ENCODE assay signal across 10 cellular contexts in genomic region chr3:142366434-142366833, GRCh38.
DNase-seq lines count a peak whose midpoint lies in the region; ATAC-seq, FAIRE-seq and TF ChIP-seq lines count a peak whose summit lies in the region.
"Had no signal": no experiment of that assay in that cellular context is flagged by ENCODE, and none has a peak within 500 bp of the region (broad histone marks: within the 10 kb centered on the region; RNA-seq: fewer than 3 reads in every experiment).

No MANE protein-coding gene starts in this region.

- no peak for TF ChIP-seq POLR2A in HepG2 (IDR thresholded peaks at IDR 0.05; ENCODE audit: insufficient read depth in 1 of 2, low read depth in 2 of 2, low read length in 2 of 2)

- H3K27me3 ChIP-seq in HepG2 (ENCODE audit: control insufficient read depth in 1 of 2, insufficient read depth in 2 of 2, low read length in 2 of 2), result no peaks in the 10 kb centered on the region

- H3K9me3 Mint-ChIP-seq in activated T-helper 1 cell treated with anti-CD3 and anti-CD28 coated beads, Interleukin-12 subunit alpha, Interleukin-12 subunit beta, Interleukin-2, Interleukin-4 antibody, amounts not matched to agents 30 ng/mL and 10 ng/mL and 1 ng/mL, durations not matched to agents 14 hours and 24 hours and 36 hours, result no peaks in the 10 kb centered on the region
- no peaks in the 10 kb centered on the region for H3K9me3 Mint-ChIP-seq in activated CD4-positive, alpha-beta T cell treated with anti-CD3 and anti-CD28 coated beads, Interleukin-2, amount 10 ng/mL, durations not matched to agents 24 days and 14 days
- H3K9me3 Mint-ChIP-seq: activated naive CD4-positive, alpha-beta T cell treated with anti-CD3 and anti-CD28 coated beads, Interleukin-2, amount 50 U/mL, for 24 hours had no signal

- DNase-seq in DMS53 (lab: John Stamatoyannopoulos, UW) (peak; percentile 26), DMS53 treated with DMSO at 0.1 percent for 48 hours (lab: John Stamatoyannopoulos, UW; ENCODE audit: unreplicated experiment) (no peak), LNCaP clone FGC (ENCODE audit: low read depth) (no peak), T-helper 17 cell (no peak), HepG2 (ENCODE audit: low spot score) (peak; percentile 2), NCI-H146 treated with DMSO at 0.1 percent for 48 hours (lab: John Stamatoyannopoulos, UW; ENCODE audit: unreplicated experiment) (no peak)
- no peak for DNase-seq in activated T-helper 1 cell treated with anti-CD3 and anti-CD28 coated beads, Interleukin-12 subunit alpha, Interleukin-12 subunit beta, Interleukin-2, Interleukin-4 antibody, amounts not matched to agents 30 ng/mL and 10 ng/mL and 1 ng/mL, durations not matched to agents 14 hours and 24 hours and 36 hours (ENCODE audit: low spot score)
- DNase-seq in activated CD4-positive, alpha-beta T cell treated with anti-CD3 and anti-CD28 coated beads, Interleukin-2, amount 10 ng/mL, durations not matched to agents 24 days and 14 days, result no peak
- DNase-seq: NCI-H1048 had no signal

- no peaks in the 10 kb centered on the region for H3K79me2 ChIP-seq in HepG2 (ENCODE audit: insufficient read depth, low read length)

- H3K36me3 Mint-ChIP-seq in T-helper 17 cell (ENCODE audit: low read depth), result peaks cover 3% of the 10 kb centered on the region
- peaks cover 32% of the 10 kb centered on the region for H3K36me3 Mint-ChIP-seq in activated T-helper 1 cell treated with anti-CD3 and anti-CD28 coated beads, Interleukin-12 subunit alpha, Interleukin-12 subunit beta, Interleukin-2, Interleukin-4 antibody, amounts not matched to agents 30 ng/mL and 10 ng/mL and 1 ng/mL, durations not matched to agents 14 hours and 24 hours and 36 hours (ENCODE audit: low read depth)
- H3K36me3 Mint-ChIP-seq in activated CD4-positive, alpha-beta T cell treated with anti-CD3 and anti-CD28 coated beads, Interleukin-2, amount 10 ng/mL, durations not matched to agents 24 days and 14 days (ENCODE audit: low read depth), result peaks cover 42% of the 10 kb centered on the region

- no peaks in the 10 kb centered on the region for H3K27me3 Mint-ChIP-seq in T-helper 17 cell
- H3K27me3 Mint-ChIP-seq in activated T-helper 1 cell treated with anti-CD3 and anti-CD28 coated beads, Interleukin-12 subunit alpha, Interleukin-12 subunit beta, Interleukin-2, Interleukin-4 antibody, amounts not matched to agents 30 ng/mL and 10 ng/mL and 1 ng/mL, durations not matched to agents 14 hours and 24 hours and 36 hours (ENCODE audit: insufficient read depth), result no peaks in the 10 kb centered on the region
- H3K27me3 Mint-ChIP-seq in activated CD4-positive, alpha-beta T cell treated with anti-CD3 and anti-CD28 coated beads, Interleukin-2, amount 10 ng/mL, durations not matched to agents 24 days and 14 days, result no peaks in the 10 kb centered on the region
- H3K27me3 Mint-ChIP-seq: activated naive CD4-positive, alpha-beta T cell treated with anti-CD3 and anti-CD28 coated beads, Interleukin-2, amount 50 U/mL, for 24 hours had no signal

- TF ChIP-seq EP300 in HepG2 (IDR thresholded peaks at IDR 0.05; ENCODE audit: low read depth in 2 of 2, low read length in 2 of 2) (no peak), HepG2 (CRISPR knock-in tag; IDR thresholded peaks at IDR 0.05; ENCODE audit: borderline replicate concordance) (no peak)

- CTCF ChIA-PET in HepG2 (lab: Yijun Ruan, JAX; ENCODE audit: low intra/inter-chr PET ratio, low total read pairs), result no interaction called here

- no peak for TF ChIP-seq RAD21 in HepG2 (CRISPR knock-in tag; IDR thresholded peaks at IDR 0.05)

- H3K9ac ChIP-seq in HepG2 (ENCODE audit: insufficient read depth, low read depth, low read length), result no peak overlapping the region

- FAIRE-seq in HepG2 (lab: Jason Lieb, UNC), result no peak

- peak overlapping the region; percentile 65 for H3K27ac Mint-ChIP-seq in T-helper 17 cell
- no peak overlapping the region for H3K27ac Mint-ChIP-seq in activated T-helper 1 cell treated with anti-CD3 and anti-CD28 coated beads, Interleukin-12 subunit alpha, Interleukin-12 subunit beta, Interleukin-2, Interleukin-4 antibody, amounts not matched to agents 30 ng/mL and 10 ng/mL and 1 ng/mL, durations not matched to agents 14 hours and 24 hours and 36 hours
- H3K27ac Mint-ChIP-seq in activated CD4-positive, alpha-beta T cell treated with anti-CD3 and anti-CD28 coated beads, Interleukin-2, amount 10 ng/mL, durations not matched to agents 24 days and 14 days, result no peak overlapping the region
- H3K27ac Mint-ChIP-seq: activated naive CD4-positive, alpha-beta T cell treated with anti-CD3 and anti-CD28 coated beads, Interleukin-2, amount 50 U/mL, for 24 hours had no signal

- 49% methylated on average over 1 of the region's 1 CpG for WGBS in HepG2 (ENCODE audit: low lambda C conversion rate)

- H3K9me3 ChIP-seq in T-helper 17 cell (ENCODE audit: control insufficient read depth, low read length, poor library complexity, severe bottlenecking) (no peaks in the 10 kb centered on the region), HepG2 (ENCODE audit: low read length) (no peaks in the 10 kb centered on the region)

- peak; percentile 59 for TF ChIP-seq CTCF in LNCaP clone FGC (IDR thresholded peaks at IDR 0.05; ENCODE audit: control insufficient read depth, extremely low read depth, insufficient read depth)
- peak; percentile 30 for TF ChIP-seq CTCF in HepG2 (CRISPR knock-in tag; IDR thresholded peaks at IDR 0.05)

- H3K4me2 ChIP-seq in HepG2 (ENCODE audit: low read depth, low read length), result no peak overlapping the region

- no peak overlapping the region for H2AFZ ChIP-seq in HepG2 (ENCODE audit: low read length)

- no peak overlapping the region for H3K27ac ChIP-seq in HepG2 (ENCODE audit: extremely low read length, insufficient read depth, low read length)

- peaks cover 6% of the 10 kb centered on the region for H3K4me1 Mint-ChIP-seq in T-helper 17 cell
- H3K4me1 Mint-ChIP-seq in activated T-helper 1 cell treated with anti-CD3 and anti-CD28 coated beads, Interleukin-12 subunit alpha, Interleukin-12 subunit beta, Interleukin-2, Interleukin-4 antibody, amounts not matched to agents 30 ng/mL and 10 ng/mL and 1 ng/mL, durations not matched to agents 14 hours and 24 hours and 36 hours (ENCODE audit: low read depth), result no peaks in the 10 kb centered on the region
- H3K4me1 Mint-ChIP-seq in activated CD4-positive, alpha-beta T cell treated with anti-CD3 and anti-CD28 coated beads, Interleukin-2, amount 10 ng/mL, durations not matched to agents 24 days and 14 days, result no peaks in the 10 kb centered on the region
- H3K4me1 Mint-ChIP-seq: activated naive CD4-positive, alpha-beta T cell treated with anti-CD3 and anti-CD28 coated beads, Interleukin-2, amount 50 U/mL, for 24 hours had no signal

- POLR2A ChIA-PET in HepG2 (lab: Yijun Ruan, JAX), result no interaction called here

- in situ Hi-C loops in HepG2 (cut with HindIII; ENCODE audit: extremely low pct_ligation_motif_present, low pct_unique_long_range_greater_than_20kb), result no loop called here

- intact Hi-C loops in HepG2 (cut with micrococcal nuclease; ENCODE audit: unreplicated experiment), result no loop called here
- intact Hi-C loops in activated T-helper 1 cell treated with anti-CD3 and anti-CD28 coated beads, Interleukin-12 subunit alpha, Interleukin-12 subunit beta, Interleukin-2, Interleukin-4 antibody, amounts not matched to agents 30 ng/mL and 10 ng/mL and 1 ng/mL, durations not matched to agents 14 hours and 24 hours and 36 hours (cut with micrococcal nuclease), result no loop called here
- intact Hi-C loops in activated CD4-positive, alpha-beta T cell treated with anti-CD3 and anti-CD28 coated beads, Interleukin-2, amount 10 ng/mL, durations not matched to agents 24 days and 14 days (cut with micrococcal nuclease), result no loop called here

- no peak overlapping the region for H3K4me3 Mint-ChIP-seq in T-helper 17 cell
- H3K4me3 Mint-ChIP-seq in activated T-helper 1 cell treated with anti-CD3 and anti-CD28 coated beads, Interleukin-12 subunit alpha, Interleukin-12 subunit beta, Interleukin-2, Interleukin-4 antibody, amounts not matched to agents 30 ng/mL and 10 ng/mL and 1 ng/mL, durations not matched to agents 14 hours and 24 hours and 36 hours, result no peak overlapping the region
- H3K4me3 Mint-ChIP-seq in activated CD4-positive, alpha-beta T cell treated with anti-CD3 and anti-CD28 coated beads, Interleukin-2, amount 10 ng/mL, durations not matched to agents 24 days and 14 days, result no peak overlapping the region
- H3K4me3 Mint-ChIP-seq: activated naive CD4-positive, alpha-beta T cell treated with anti-CD3 and anti-CD28 coated beads, Interleukin-2, amount 50 U/mL, for 24 hours had no signal

- H3K36me3 ChIP-seq in HepG2 (replicated peaks in 1 of 2; ENCODE audit: control insufficient read depth in 1 of 2, insufficient read depth in 2 of 2, low read length in 2 of 2), result peaks cover 0 to 10% of the 10 kb centered on the region in 2 experiments; a peak in 3 of 5 replicates

- peaks cover 15% of the 10 kb centered on the region for H3K4me1 ChIP-seq in HepG2 (ENCODE audit: insufficient read depth, low read length)

- H4K20me1 ChIP-seq in HepG2 (ENCODE audit: insufficient read depth, low read length), result peaks cover 23% of the 10 kb centered on the region

- no TSS peak for BruUV-seq in HepG2 (replicated peaks; lab: Mats Ljungman, UMichigan)

- ATAC-seq in T-helper 17 cell (no peak), HepG2 (peak; percentile 71)

- no peak overlapping the region for H3K4me3 ChIP-seq in LNCaP clone FGC (ENCODE audit: low read depth, low read length)
- no peak overlapping the region for H3K4me3 ChIP-seq in HepG2 (replicated peaks in 1 of 3; ENCODE audit: insufficient read depth in 1 of 3, low read depth in 2 of 3, low read length in 3 of 3)

TF ChIP-seq in HepG2, 621 proteins besides CTCF, POLR2A, EP300 and RAD21:
- TF ChIP-seq STAG1 (CRISPR knock-in tag; IDR thresholded peaks at IDR 0.05), result peak; percentile 43
- TF ChIP-seq ZNF580 (CRISPR knock-in tag; IDR thresholded peaks at IDR 0.05; ENCODE audit: borderline replicate concordance, low read depth), result no peak

Comparison
In these comparisons a context has a peak if more than half of its experiments do, and no peak if none do; other contexts are left out.
1. DNase-seq: peak in DMS53 (single experiment) and HepG2 (single experiment); none in DMS53 treated with DMSO at 0.1 percent for 48 hours (single experiment), LNCaP clone FGC (single experiment), T-helper 17 cell (0 of 3), NCI-H146 treated with DMSO at 0.1 percent for 48 hours (single experiment), activated T-helper 1 cell treated with anti-CD3 and anti-CD28 coated beads, Interleukin-12 subunit alpha, Interleukin-12 subunit beta, Interleukin-2, Interleukin-4 antibody, amounts not matched to agents 30 ng/mL and 10 ng/mL and 1 ng/mL, durations not matched to agents 14 hours and 24 hours and 36 hours (single experiment) and activated CD4-positive, alpha-beta T cell treated with anti-CD3 and anti-CD28 coated beads, Interleukin-2, amount 10 ng/mL, durations not matched to agents 24 days and 14 days (single experiment).